In the genomic region with DNA sequence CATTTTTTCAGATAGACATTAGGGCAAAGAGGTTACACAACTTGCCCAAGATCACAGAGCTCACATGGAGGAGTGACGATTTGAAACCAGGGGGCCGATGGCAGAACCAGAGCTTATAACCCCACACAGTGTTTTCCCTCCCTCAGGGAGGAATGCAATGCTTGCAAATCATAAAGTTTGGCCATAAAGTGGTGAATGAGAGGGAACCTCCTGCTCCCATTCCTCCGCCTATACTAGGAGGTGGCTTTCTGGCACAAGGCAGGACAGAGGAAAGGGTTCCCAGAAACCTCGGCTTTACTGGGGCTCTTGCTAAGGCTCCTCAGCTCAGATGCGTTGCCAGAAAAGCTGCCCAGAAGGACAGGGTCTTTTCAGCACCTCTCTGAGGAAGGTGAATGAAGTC, we compare ENCODE assay signal across 18 cellular contexts. TPM values are rescaled to one million over a fixed set of nuclear protein-coding genes. Genes with fewer than 3 reads are reported as not detected.
DNase-seq lines count a peak whose midpoint lies in the region; ATAC-seq and TF ChIP-seq lines count a peak whose summit lies in the region.
"Had no signal": no experiment of that assay in that cellular context is flagged by ENCODE, and none has a peak within 500 bp of the region (broad histone marks: within the 10 kb centered on the region; RNA-seq: fewer than 3 reads in every experiment).

No MANE protein-coding gene starts in this region.

- TF ChIP-seq CTCF in OCI-LY1 (IDR thresholded peaks at IDR 0.05; ENCODE audit: low read length) (no peak), endodermal cell (conservative IDR thresholded peaks at IDR 0.05) (no peak)

- no peaks in the 10 kb centered on the region for H3K9me2 ChIP-seq in OCI-LY1 (ENCODE audit: low read depth, low read length)

- H3K27ac Mint-ChIP-seq in activated naive CD8-positive, alpha-beta T cell treated with anti-CD3 and anti-CD28 coated beads for 36 hours = peak overlapping the region; percentile 37
- no peak overlapping the region for H3K27ac Mint-ChIP-seq in activated naive CD8-positive, alpha-beta T cell treated with anti-CD3 and anti-CD28 coated beads, Interleukin-2, amount 50 U/mL, for 24 hours
- H3K27ac Mint-ChIP-seq in endodermal cell = no peak overlapping the region
- H3K27ac Mint-ChIP-seq in stimulated activated naive B cell treated with anti-CD40 and anti-IgM and Interleukin-4, amounts not matched to agents 10 μg/mL and 1 μg/mL and 100 μg/mL, for 72 hours = peak overlapping the region; percentile 85
- H3K27ac Mint-ChIP-seq: CD8-positive, alpha-beta T cell had no signal

- peaks cover 24% of the 10 kb centered on the region for H3K4me1 Mint-ChIP-seq in activated naive CD8-positive, alpha-beta T cell treated with anti-CD3 and anti-CD28 coated beads for 36 hours
- H3K4me1 Mint-ChIP-seq in activated naive CD8-positive, alpha-beta T cell treated with anti-CD3 and anti-CD28 coated beads, Interleukin-2, amount 50 U/mL, for 24 hours = peaks cover 28% of the 10 kb centered on the region
- peaks cover 2% of the 10 kb centered on the region for H3K4me1 Mint-ChIP-seq in endodermal cell
- peaks cover 51 to 78% of the 10 kb centered on the region in 2 donors for H3K4me1 Mint-ChIP-seq in stimulated activated naive B cell treated with anti-CD40 and anti-IgM and Interleukin-4, amounts not matched to agents 10 μg/mL and 1 μg/mL and 100 μg/mL, for 72 hours

- H3K27me3 ChIP-seq in OCI-LY1 (ENCODE audit: insufficient read depth, low read length) (no peaks in the 10 kb centered on the region), endodermal cell (ENCODE audit: control insufficient read depth, insufficient read depth, low read length, poor library complexity, severe bottlenecking) (no peaks in the 10 kb centered on the region)

- H3K27ac ChIP-seq in OCI-LY1 (ENCODE audit: low read depth, low read length, poor library complexity, severe bottlenecking) = peak overlapping the region; percentile 97
- no peak overlapping the region for H3K27ac ChIP-seq in endodermal cell (ENCODE audit: low read depth, low read length)
- H3K27ac ChIP-seq: SK-N-MC had no signal

- H3K4me3 ChIP-seq in OCI-LY1 (ENCODE audit: low read depth, low read length, poor library complexity, severe bottlenecking) (peak overlapping the region; percentile 39), endodermal cell (ENCODE audit: low read length) (no peak overlapping the region)
- H3K4me3 ChIP-seq: SK-N-MC had no signal

- H3K9me3 Mint-ChIP-seq in activated naive CD8-positive, alpha-beta T cell treated with anti-CD3 and anti-CD28 coated beads for 36 hours = peaks cover 22% of the 10 kb centered on the region
- peaks cover 28% of the 10 kb centered on the region for H3K9me3 Mint-ChIP-seq in activated naive CD8-positive, alpha-beta T cell treated with anti-CD3 and anti-CD28 coated beads, Interleukin-2, amount 50 U/mL, for 24 hours
- H3K9me3 Mint-ChIP-seq in endodermal cell = peaks cover 31% of the 10 kb centered on the region
- peaks cover 16 to 20% of the 10 kb centered on the region in 2 donors for H3K9me3 Mint-ChIP-seq in stimulated activated naive B cell treated with anti-CD40 and anti-IgM and Interleukin-4, amounts not matched to agents 10 μg/mL and 1 μg/mL and 100 μg/mL, for 72 hours

- no peak overlapping the region for H3K4me3 Mint-ChIP-seq in activated naive CD8-positive, alpha-beta T cell treated with anti-CD3 and anti-CD28 coated beads for 36 hours
- H3K4me3 Mint-ChIP-seq in activated naive CD8-positive, alpha-beta T cell treated with anti-CD3 and anti-CD28 coated beads, Interleukin-2, amount 50 U/mL, for 24 hours = no peak overlapping the region
- H3K4me3 Mint-ChIP-seq in endodermal cell = no peak overlapping the region
- H3K4me3 Mint-ChIP-seq in stimulated activated naive B cell treated with anti-CD40 and anti-IgM and Interleukin-4, amounts not matched to agents 10 μg/mL and 1 μg/mL and 100 μg/mL, for 72 hours = peak overlapping the region; percentile 11 to 23
- H3K4me3 Mint-ChIP-seq: CD8-positive, alpha-beta T cell had no signal

- peak overlapping the region; percentile 90 for H2AFZ ChIP-seq in OCI-LY1 (ENCODE audit: low read length)

- no peak for ATAC-seq in activated naive CD8-positive, alpha-beta T cell treated with anti-CD3 and anti-CD28 coated beads, Interleukin-2, amount 50 U/mL, for 24 hours
- ATAC-seq in stimulated activated naive B cell treated with anti-CD40 and anti-IgM and Interleukin-4, amounts not matched to agents 10 μg/mL and 1 μg/mL and 100 μg/mL, for 72 hours (replicated peaks) = no peak
- no peak for ATAC-seq in HG03439 (IDR thresholded peaks at IDR 0.05; ENCODE audit: unreplicated experiment)
- ATAC-seq in left cardiac atrium = no peak
- ATAC-seq in HG03045 (IDR thresholded peaks at IDR 0.05; ENCODE audit: unreplicated experiment) = no peak
- ATAC-seq: CD8-positive, alpha-beta T cell had no signal

- peaks cover 45% of the 10 kb centered on the region for H3K36me3 Mint-ChIP-seq in activated naive CD8-positive, alpha-beta T cell treated with anti-CD3 and anti-CD28 coated beads for 36 hours
- H3K36me3 Mint-ChIP-seq in activated naive CD8-positive, alpha-beta T cell treated with anti-CD3 and anti-CD28 coated beads, Interleukin-2, amount 50 U/mL, for 24 hours (ENCODE audit: low read depth) = peaks cover 29% of the 10 kb centered on the region
- H3K36me3 Mint-ChIP-seq in endodermal cell (ENCODE audit: low read depth) = peaks cover 10% of the 10 kb centered on the region
- H3K36me3 Mint-ChIP-seq in stimulated activated naive B cell treated with anti-CD40 and anti-IgM and Interleukin-4, amounts not matched to agents 10 μg/mL and 1 μg/mL and 100 μg/mL, for 72 hours = peaks cover 31 to 52% of the 10 kb centered on the region in 2 donors

- intact Hi-C loops in left cardiac atrium (cut with DNase I) = no loop called here

- H3K36me3 ChIP-seq in OCI-LY1 (ENCODE audit: insufficient read depth, low read length) (peaks cover 3% of the 10 kb centered on the region; the same call in 1 of the 2 replicates), endodermal cell (ENCODE audit: control insufficient read depth, insufficient read depth, low read length) (no peaks in the 10 kb centered on the region)

- H3F3A ChIP-seq in OCI-LY1 (ENCODE audit: insufficient read depth, low read length) = peaks cover 11% of the 10 kb centered on the region; the same call in 1 of the 2 replicates

- WGBS in endodermal cell (ENCODE audit: insufficient coverage in 1 of 2, insufficient read length in 1 of 2), 2 experiments = 87% methylated on average over 5 of the region's 5 CpGs; no CpG with 5 or more reads in 1 of the 2 experiments

- no peaks in the 10 kb centered on the region for H3K27me3 Mint-ChIP-seq in activated naive CD8-positive, alpha-beta T cell treated with anti-CD3 and anti-CD28 coated beads for 36 hours
- no peaks in the 10 kb centered on the region for H3K27me3 Mint-ChIP-seq in activated naive CD8-positive, alpha-beta T cell treated with anti-CD3 and anti-CD28 coated beads, Interleukin-2, amount 50 U/mL, for 24 hours
- H3K27me3 Mint-ChIP-seq in endodermal cell (ENCODE audit: insufficient read depth) = no peaks in the 10 kb centered on the region
- H3K27me3 Mint-ChIP-seq in stimulated activated naive B cell treated with anti-CD40 and anti-IgM and Interleukin-4, amounts not matched to agents 10 μg/mL and 1 μg/mL and 100 μg/mL, for 72 hours = no peaks in the 10 kb centered on the region

- peaks cover 18% of the 10 kb centered on the region for H3K9me3 ChIP-seq in OCI-LY1 (ENCODE audit: low read length)
- peaks cover 36% of the 10 kb centered on the region for H3K9me3 ChIP-seq in endodermal cell (ENCODE audit: control insufficient read depth, low read length)

- H3K9ac ChIP-seq in OCI-LY1 (ENCODE audit: low read length) = peak overlapping the region; percentile 48
- H3K9ac ChIP-seq in endodermal cell (ENCODE audit: extremely low read depth, low read length, poor library complexity, severe bottlenecking) = no peak overlapping the region

- no peaks in the 10 kb centered on the region for H3K79me2 ChIP-seq in OCI-LY1 (ENCODE audit: insufficient read depth, low read length)

- H3K4me2 ChIP-seq in OCI-LY1 (ENCODE audit: low read length) = peak overlapping the region; percentile 67

- peaks cover 62% of the 10 kb centered on the region for H3K4me1 ChIP-seq in OCI-LY1 (ENCODE audit: insufficient read depth, low read length, severe bottlenecking)
- no peaks in the 10 kb centered on the region for H3K4me1 ChIP-seq in endodermal cell (ENCODE audit: control insufficient read depth, insufficient read depth, low read length)

- no peaks in the 10 kb centered on the region for H4K20me1 ChIP-seq in OCI-LY1 (ENCODE audit: insufficient read depth, low read length)

- DNase-seq in activated naive CD8-positive, alpha-beta T cell treated with anti-CD3 and anti-CD28 coated beads for 36 hours = no peak
- no peak for DNase-seq in activated naive CD8-positive, alpha-beta T cell treated with anti-CD3 and anti-CD28 coated beads, Interleukin-2, amount 50 U/mL, for 24 hours
- DNase-seq in endodermal cell = peak; percentile 41
- DNase-seq in stimulated activated naive B cell treated with anti-CD40 and anti-IgM and Interleukin-4, amounts not matched to agents 10 μg/mL and 1 μg/mL and 100 μg/mL, for 72 hours = no peak
- no peak for DNase-seq in left cardiac atrium
- DNase-seq: 8988T; CD8-positive, alpha-beta T cell; DMS79 treated with DMSO at 0.1 percent for 48 hours; NCI-H1048; NCI-H146; NCI-H2081; NCI-H510A; NCI-H82; Right ventricle myocardium superior had no signal

RNA-seq across cellular contexts. Expression of a gene that starts 19.3 kb away (rescaled TPM):
- 10 to 100 TPM; 18.3 to 18.5 TPM for total RNA-seq in activated naive CD8-positive, alpha-beta T cell treated with anti-CD3 and anti-CD28 coated beads for 36 hours
- total RNA-seq in endodermal cell (1 to 10 TPM in 1 of 2 donors, under 1 TPM in 1; 0.81 to 1.6 TPM), left cardiac atrium (1 to 10 TPM; 2.8 to 4.4 TPM)
- polyA plus RNA-seq in endodermal cell (2013, experiment 1 of 2) = 0.75 TPM
- polyA plus RNA-seq in endodermal cell (2013, experiment 2 of 2) = 2.0 TPM

Comparison
In these comparisons a context has a peak if more than half of its experiments do, and no peak if none do; other contexts are left out.
1. H3K27ac Mint-ChIP-seq: peak in activated naive CD8-positive, alpha-beta T cell treated with anti-CD3 and anti-CD28 coated beads for 36 hours (single experiment) and stimulated activated naive B cell treated with anti-CD40 and anti-IgM and Interleukin-4, amounts not matched to agents 10 μg/mL and 1 μg/mL and 100 μg/mL, for 72 hours (single experiment); none in activated naive CD8-positive, alpha-beta T cell treated with anti-CD3 and anti-CD28 coated beads, Interleukin-2, amount 50 U/mL, for 24 hours (single experiment) and endodermal cell (single experiment).
2. H3K4me3 Mint-ChIP-seq: peak in stimulated activated naive B cell treated with anti-CD40 and anti-IgM and Interleukin-4, amounts not matched to agents 10 μg/mL and 1 μg/mL and 100 μg/mL, for 72 hours (2 of 2); none in activated naive CD8-positive, alpha-beta T cell treated with anti-CD3 and anti-CD28 coated beads for 36 hours (single experiment), activated naive CD8-positive, alpha-beta T cell treated with anti-CD3 and anti-CD28 coated beads, Interleukin-2, amount 50 U/mL, for 24 hours (single experiment) and endodermal cell (single experiment).